27 cellular contexts compared by ENCODE assay signal in the genomic region with DNA sequence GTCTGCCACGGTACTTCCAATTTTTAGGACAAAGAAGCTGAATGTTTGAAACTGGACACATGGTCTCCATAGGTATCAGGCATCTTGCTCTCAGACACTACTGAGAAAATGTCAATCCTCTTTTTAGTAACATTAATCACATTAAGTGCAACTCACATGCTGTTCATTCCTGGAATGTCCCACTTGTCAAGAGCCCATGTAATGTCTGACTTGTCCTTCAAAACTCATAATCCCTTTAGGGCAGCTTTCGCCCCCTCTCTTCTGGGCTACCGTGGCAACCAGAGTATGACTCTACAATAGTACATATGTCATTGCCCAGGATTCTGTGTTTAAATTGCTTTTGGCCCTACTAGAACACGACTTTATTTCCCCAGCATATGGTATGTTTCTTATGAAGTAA.
"Had no signal": no experiment of that assay in that cellular context is flagged by ENCODE, and none has a peak within 500 bp of the region (broad histone marks: within the 10 kb centered on the region; RNA-seq: fewer than 3 reads in every experiment).

No MANE protein-coding gene starts in this region.

- H3K36me3 ChIP-seq: adrenal gland, colonic mucosa, esophagus squamous epithelium, gastrocnemius medialis, neutrophil, pancreas, uterus had no signal

- H3K4me1 ChIP-seq: adrenal gland, colonic mucosa, esophagus squamous epithelium, gastrocnemius medialis, pancreas, psoas muscle, testis, uterus had no signal

- H3K27ac ChIP-seq: adrenal gland, colonic mucosa, esophagus squamous epithelium, gastrocnemius medialis, neutrophil, pancreas, psoas muscle, testis, uterus had no signal

- DNase-seq: activated CD4-positive, alpha-beta T cell treated with anti-CD3 and anti-CD28 coated beads, Interleukin-2, amount 50 U/mL, for 4 hours; activated CD8-positive, alpha-beta memory T cell treated with anti-CD3 and anti-CD28 coated beads for 24 hours; activated CD8-positive, alpha-beta memory T cell treated with anti-CD3 and anti-CD28 coated beads, Interleukin-2, amount 50 U/mL, for 4 hours; activated T-cell treated with anti-CD3 and anti-CD28 coated beads, Interleukin-2, amount 50 U/mL, for 24 hours; adrenal gland; colonic mucosa; endodermal cell; esophagus squamous epithelium; gastrocnemius medialis; hypothalamus; midbrain; pancreas; psoas muscle; stimulated activated CD4-positive, alpha-beta T cell treated with anti-CD3 and anti-CD28 coated beads, Interleukin-15, amount 100 ng/mL, for 24 hours; stimulated activated naive B cell treated with anti-CD40 and anti-IgM and Interleukin-4, amounts not matched to agents 10 μg/mL and 1 μg/mL and 100 μg/mL, for 72 hours; testis; trophoblast cell; uterus had no signal

- ATAC-seq: activated naive CD4-positive, alpha-beta T cell treated with anti-CD3 and anti-CD28 coated beads, Interleukin-2, amount 50 U/mL, for 72 hours; activated T-helper 17 cell treated with anti-CD3 and anti-CD28 coated beads, Interleukin-2, amount 50 U/mL, for 72 hours; gastrocnemius medialis; psoas muscle; sciatic nerve; stimulated activated naive B cell treated with anti-CD40 and anti-IgM and Interleukin-4, amounts not matched to agents 10 μg/mL and 1 μg/mL and 100 μg/mL, for 72 hours; WTC11 had no signal

- FAIRE-seq: astrocyte, bronchial epithelial cell, pancreas, TTC549 had no signal

- H3K9me3 ChIP-seq: adrenal gland, colonic mucosa, esophagus squamous epithelium, gastrocnemius medialis, neutrophil, pancreas, psoas muscle, testis, uterus had no signal

- H3K4me3 ChIP-seq: adrenal gland, colonic mucosa, esophagus squamous epithelium, gastrocnemius medialis, pancreas, psoas muscle, smooth muscle cell, testis, uterus had no signal

- H3K4me2 ChIP-seq: smooth muscle cell had no signal

- H3K27me3 ChIP-seq: adrenal gland, colonic mucosa, esophagus squamous epithelium, gastrocnemius medialis, neutrophil, pancreas, testis, uterus had no signal
